21 cellular contexts compared by ENCODE assay signal in genomic region chr20:61599061-61599930, GRCh38.
DNase-seq lines count a peak whose midpoint lies in the region; TF ChIP-seq lines count a peak whose summit lies in the region.
"Had no signal": no experiment of that assay in that cellular context is flagged by ENCODE, and none has a peak within 500 bp of the region (broad histone marks: within the 10 kb centered on the region; RNA-seq: fewer than 3 reads in every experiment).

No MANE protein-coding gene starts in this region.

- H3K9ac ChIP-seq in smooth muscle cell (ENCODE audit: low read depth), result no peak overlapping the region

- H3K27me3 Mint-ChIP-seq in endothelial cell (ENCODE audit: unreplicated experiment), result peaks cover 7% of the 10 kb centered on the region
- H3K27me3 Mint-ChIP-seq: T-cell had no signal

- H3K4me3 Mint-ChIP-seq in endothelial cell (ENCODE audit: unreplicated experiment), result no peak overlapping the region
- H3K4me3 Mint-ChIP-seq: CD8-positive, alpha-beta memory T cell; mesothelial cell of epicardium; T-cell had no signal

- H2AFZ ChIP-seq in osteoblast (ENCODE audit: low read length) (no peak overlapping the region), smooth muscle cell (ENCODE audit: low read depth) (no peak overlapping the region)

- H3K79me2 ChIP-seq in osteoblast (ENCODE audit: insufficient read depth, low read length) (no peaks in the 10 kb centered on the region), smooth muscle cell (ENCODE audit: low read depth) (no peaks in the 10 kb centered on the region)

- H4K20me1 ChIP-seq in osteoblast (ENCODE audit: insufficient read depth, low read length) (no peaks in the 10 kb centered on the region), smooth muscle cell (ENCODE audit: low read depth) (no peaks in the 10 kb centered on the region)

- H3K4me1 ChIP-seq in osteoblast (ENCODE audit: insufficient read depth, low read length), result no peaks in the 10 kb centered on the region
- H3K4me1 ChIP-seq in smooth muscle cell (ENCODE audit: low read depth), result no peaks in the 10 kb centered on the region
- H3K4me1 ChIP-seq: ascending aorta, tibial nerve had no signal

- H3K9me3 ChIP-seq in osteoblast (ENCODE audit: low read depth, low read length) (peaks cover 10% of the 10 kb centered on the region), smooth muscle cell (replicated peaks; ENCODE audit: low read depth) (peaks cover 3% of the 10 kb centered on the region)

- H3K27me3 ChIP-seq in osteoblast (ENCODE audit: insufficient read depth, low read length) (no peaks in the 10 kb centered on the region), smooth muscle cell (ENCODE audit: low read depth) (no peaks in the 10 kb centered on the region)
- H3K27me3 ChIP-seq: ascending aorta, tibial nerve had no signal

- H3F3A ChIP-seq in smooth muscle cell (ENCODE audit: low read depth), result no peaks in the 10 kb centered on the region

- H3K27ac Mint-ChIP-seq in endothelial cell (ENCODE audit: unreplicated experiment), result no peak overlapping the region
- H3K27ac Mint-ChIP-seq: CD8-positive, alpha-beta memory T cell; mesothelial cell of epicardium; T-cell had no signal

- no peak overlapping the region for H3K4me2 ChIP-seq in osteoblast (ENCODE audit: insufficient read depth, low read length)
- H3K4me2 ChIP-seq in smooth muscle cell, result no peak overlapping the region

- H3K36me3 ChIP-seq in osteoblast (ENCODE audit: insufficient read depth, low read length), result no peaks in the 10 kb centered on the region
- no peaks in the 10 kb centered on the region for H3K36me3 ChIP-seq in smooth muscle cell (ENCODE audit: low read depth)
- H3K36me3 ChIP-seq: ascending aorta, tibial nerve had no signal

- H3K36me3 Mint-ChIP-seq in endothelial cell (ENCODE audit: low read depth, unreplicated experiment), result no peaks in the 10 kb centered on the region
- H3K36me3 Mint-ChIP-seq: CD8-positive, alpha-beta memory T cell; mesothelial cell of epicardium; T-cell had no signal

- H3K9me3 Mint-ChIP-seq in endothelial cell (ENCODE audit: unreplicated experiment), result peaks cover 6% of the 10 kb centered on the region

- 84% methylated on average over 30 of the region's 30 CpGs for WGBS in smooth muscle cell (ENCODE audit: low lambda C conversion rate)

- H3K27ac ChIP-seq in osteoblast (ENCODE audit: low read depth, low read length) (no peak overlapping the region), smooth muscle cell (ENCODE audit: low read depth) (no peak overlapping the region)
- H3K27ac ChIP-seq: ascending aorta, skin epidermis, tibial nerve had no signal

- peak; percentile 10 for DNase-seq in NCI-H345 (lab: John Stamatoyannopoulos, UW)
- DNase-seq in NCI-H345 treated with DMSO at 0.1 percent for 48 hours (lab: John Stamatoyannopoulos, UW; ENCODE audit: unreplicated experiment), result no peak
- DNase-seq in NCI-H748 treated with DMSO at 0.1 percent for 48 hours (lab: John Stamatoyannopoulos, UW), result peak; percentile 11
- peak; percentile 35 for DNase-seq in endothelial cell (ENCODE audit: low spot score)
- DNase-seq in osteoblast (ENCODE audit: insufficient read length, low spot score, missing footprints), result peak; percentile 18
- no peak for DNase-seq in KBM-7
- no peak for DNase-seq in NCI-H1417 treated with DMSO at 0.1 percent for 48 hours (lab: John Stamatoyannopoulos, UW)
- no peak for DNase-seq in smooth muscle cell (lab: John Stamatoyannopoulos, UW; ENCODE audit: unreplicated experiment)
- DNase-seq: activated gamma-delta T cell treated with Interleukin-2 at 50 U/mL for 16 hours, cortex of kidney, EL, erythroblast, GOT3, islet precursor cell, NCI-H510A, T-cell had no signal

- H3K4me3 ChIP-seq in osteoblast (ENCODE audit: insufficient read depth, low read length) (no peak overlapping the region), smooth muscle cell (no peak overlapping the region)
- H3K4me3 ChIP-seq: ascending aorta, skin epidermis, tibial nerve had no signal

- TF ChIP-seq CTCF in endothelial cell (IDR thresholded peaks at IDR 0.05; ENCODE audit: unreplicated experiment), result peak; percentile 26
- no peak for TF ChIP-seq CTCF in osteoblast (IDR thresholded peaks at IDR 0.05; ENCODE audit: extremely low read depth, low read depth, low read length)
- TF ChIP-seq CTCF in smooth muscle cell (IDR thresholded peaks at IDR 0.05; ENCODE audit: borderline replicate concordance, insufficient read depth, poor library complexity, severe bottlenecking), result no peak

- in situ Hi-C loops in KBM-7 (cut with MboI; ENCODE audit: low pct_unique_long_range_greater_than_20kb, low sequenced_read_pairs), result no loop called here

- peaks cover 2% of the 10 kb centered on the region for H3K4me1 Mint-ChIP-seq in endothelial cell (ENCODE audit: unreplicated experiment)
- H3K4me1 Mint-ChIP-seq: CD8-positive, alpha-beta memory T cell; mesothelial cell of epicardium; T-cell had no signal

Comparison
In these comparisons a context has a peak if more than half of its experiments do, and no peak if none do; other contexts are left out.
1. DNase-seq: peak in NCI-H345 (single experiment), NCI-H748 treated with DMSO at 0.1 percent for 48 hours (single experiment), endothelial cell (single experiment) and osteoblast (single experiment); none in NCI-H345 treated with DMSO at 0.1 percent for 48 hours (single experiment), KBM-7 (single experiment), NCI-H1417 treated with DMSO at 0.1 percent for 48 hours (single experiment) and smooth muscle cell (single experiment).